In the genomic region with DNA sequence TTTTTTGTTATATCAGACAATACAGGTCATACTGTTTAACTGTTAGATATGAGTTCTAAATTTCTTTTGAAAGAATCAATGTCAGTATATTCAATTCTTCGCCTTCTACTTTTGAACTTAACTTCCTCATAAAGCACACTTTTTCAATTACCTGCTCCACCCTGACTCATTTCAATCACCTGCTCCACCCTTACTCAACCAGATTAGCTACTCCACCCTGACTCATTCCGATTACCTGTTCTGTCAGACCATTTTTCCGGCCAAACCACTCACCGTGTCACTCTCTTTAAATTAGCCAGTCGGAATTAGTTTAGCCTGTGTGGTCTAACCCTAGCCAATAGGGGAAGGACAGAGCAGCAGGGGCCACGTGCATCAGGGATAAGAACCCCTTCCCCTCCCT, we compare ENCODE assay signal across 25 cellular contexts.
"Had no signal": no experiment of that assay in that cellular context is flagged by ENCODE, and none has a peak within 500 bp of the region (broad histone marks: within the 10 kb centered on the region; RNA-seq: fewer than 3 reads in every experiment).

No MANE protein-coding gene starts in this region.

- H3K9ac ChIP-seq: KMS-11 had no signal

- H3K4me2 ChIP-seq: KMS-11 had no signal

- H3K27me3 ChIP-seq: MG63 had no signal

- DNase-seq: activated B cell treated with CpG ODN at 0.5 μM for 24 hours; activated CD4-positive, alpha-beta memory T cell treated with anti-CD3 and anti-CD28 coated beads for 36 hours; activated CD4-positive, alpha-beta T cell treated with anti-CD3 and anti-CD28 coated beads for 1 hour; activated CD4-positive, alpha-beta T cell treated with anti-CD3 and anti-CD28 coated beads, Interleukin-2, amount 10 ng/mL, durations not matched to agents 24 days and 14 days; activated CD8-positive, alpha-beta memory T cell treated with anti-CD3 and anti-CD28 coated beads for 24 hours; activated effector memory CD4-positive, alpha-beta T cell treated with anti-CD3 and anti-CD28 coated beads, Interleukin-2, amount 50 U/mL, for 16 hours; activated naive CD4-positive, alpha-beta T cell treated with Interleukin-2 at 50 U/mL for 16 hours; activated naive CD8-positive, alpha-beta T cell treated with anti-CD3 and anti-CD28 coated beads, Interleukin-2, amount 50 U/mL, for 24 hours; activated T-cell treated with anti-CD3 and anti-CD28 coated beads, Interleukin-2, amount 50 U/mL, for 4 hours; amniotic stem cell; cerebellar nuclear complex; MG63; MV-4-11; NCI-H1105 treated with DMSO at 0.1 percent for 48 hours; NCI-H1436 treated with DMSO at 0.1 percent for 48 hours; NCI-H187; NCI-H2081; NCI-H510A treated with DMSO at 0.1 percent for 48 hours; NCI-H69; SIG-M5; T-helper 2 cell; T1000 had no signal

- H3K9me3 ChIP-seq: MG63 had no signal

- H3K27ac ChIP-seq: KMS-11 had no signal

- ATAC-seq: activated naive CD4-positive, alpha-beta T cell treated with anti-CD3 and anti-CD28 coated beads, Interleukin-2, amount 50 U/mL, for 72 hours; activated naive CD8-positive, alpha-beta T cell treated with anti-CD3 and anti-CD28 coated beads, Interleukin-2, amount 50 U/mL, for 24 hours; activated T-cell treated with anti-CD3 and anti-CD28 coated beads, Interleukin-2, amount 50 U/mL, for 4 hours had no signal

- H3K27ac Mint-ChIP-seq: activated B cell treated with CpG ODN at 0.5 μM for 24 hours; activated CD4-positive, alpha-beta memory T cell treated with anti-CD3 and anti-CD28 coated beads for 36 hours; activated CD4-positive, alpha-beta T cell treated with anti-CD3 and anti-CD28 coated beads, Interleukin-2, amount 10 ng/mL, durations not matched to agents 24 days and 14 days; activated naive CD4-positive, alpha-beta T cell treated with anti-CD3 and anti-CD28 coated beads, Interleukin-2, amount 50 U/mL, for 72 hours; activated naive CD8-positive, alpha-beta T cell treated with anti-CD3 and anti-CD28 coated beads, Interleukin-2, amount 50 U/mL, for 24 hours; brain had no signal

- H3K4me3 ChIP-seq: MG63 had no signal

- H3K4me3 Mint-ChIP-seq: activated B cell treated with CpG ODN at 0.5 μM for 24 hours; activated CD4-positive, alpha-beta memory T cell treated with anti-CD3 and anti-CD28 coated beads for 36 hours; activated CD4-positive, alpha-beta T cell treated with anti-CD3 and anti-CD28 coated beads, Interleukin-2, amount 10 ng/mL, durations not matched to agents 24 days and 14 days; activated naive CD8-positive, alpha-beta T cell treated with anti-CD3 and anti-CD28 coated beads, Interleukin-2, amount 50 U/mL, for 24 hours; activated T-cell treated with anti-CD3 and anti-CD28 coated beads, Interleukin-2, amount 50 U/mL, for 4 hours; brain had no signal

- H3K4me1 Mint-ChIP-seq: activated B cell treated with CpG ODN at 0.5 μM for 24 hours; activated CD4-positive, alpha-beta T cell treated with anti-CD3 and anti-CD28 coated beads, Interleukin-2, amount 10 ng/mL, durations not matched to agents 24 days and 14 days; activated naive CD8-positive, alpha-beta T cell treated with anti-CD3 and anti-CD28 coated beads, Interleukin-2, amount 50 U/mL, for 24 hours; brain had no signal

- H3K27me3 Mint-ChIP-seq: activated B cell treated with CpG ODN at 0.5 μM for 24 hours; activated CD4-positive, alpha-beta memory T cell treated with anti-CD3 and anti-CD28 coated beads for 36 hours; activated CD4-positive, alpha-beta T cell treated with anti-CD3 and anti-CD28 coated beads, Interleukin-2, amount 10 ng/mL, durations not matched to agents 24 days and 14 days; activated naive CD8-positive, alpha-beta T cell treated with anti-CD3 and anti-CD28 coated beads, Interleukin-2, amount 50 U/mL, for 24 hours; brain had no signal

- H3K36me3 Mint-ChIP-seq: activated CD4-positive, alpha-beta memory T cell treated with anti-CD3 and anti-CD28 coated beads for 36 hours; activated naive CD4-positive, alpha-beta T cell treated with anti-CD3 and anti-CD28 coated beads, Interleukin-2, amount 50 U/mL, for 72 hours; brain had no signal

- H3K36me3 ChIP-seq: MG63 had no signal
